In genomic region chr19:55383789-55384575, GRCh38 we compare ENCODE assay signal across 9 cellular contexts. TPM values are rescaled to one million over a fixed set of nuclear protein-coding genes. Genes with fewer than 3 reads are reported as not detected.
DNase-seq lines count a peak whose midpoint lies in the region; ATAC-seq, FAIRE-seq and TF ChIP-seq lines count a peak whose summit lies in the region.
"Had no signal": no experiment of that assay in that cellular context is flagged by ENCODE, and none has a peak within 500 bp of the region (broad histone marks: within the 10 kb centered on the region; RNA-seq: fewer than 3 reads in every experiment).

A gene with protein sequence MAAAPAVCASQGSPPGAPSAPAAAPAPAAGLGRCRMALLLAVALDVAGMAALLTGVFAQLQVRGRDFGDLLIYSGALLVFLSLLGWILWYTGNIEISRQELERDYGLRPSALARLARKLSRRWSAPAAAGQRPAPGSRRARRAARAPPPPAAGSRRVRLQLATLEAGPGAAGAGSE (minus strand): TSS chr19:55384292. CDS start chr19:55384259, 33 bp downstream.

- H3K36me3 ChIP-seq in WERI-Rb-1 (peaks cover 29% of the 10 kb centered on the region), kidney (ENCODE audit: control insufficient read depth in 1 of 2, insufficient read depth in 2 of 2, low read length in 2 of 2) (peaks cover 3 to 21% of the 10 kb centered on the region in 2 donors)

- H3K4me3 ChIP-seq in WERI-Rb-1 (ENCODE audit: low read depth, low read length), result peak within 1 kb of the TSS; percentile 85
- peak within 1 kb of the TSS; percentile 60 for H3K4me3 ChIP-seq in choroid plexus epithelial cell (ENCODE audit: low read depth, low read length)
- H3K4me3 ChIP-seq in kidney (ENCODE audit: low read length in 2 of 2), result peak within 1 kb of the TSS; percentile 71 to 99

- peak; percentile 90 for DNase-seq in DMS 273 (lab: John Stamatoyannopoulos, UW; ENCODE audit: unreplicated experiment)
- DNase-seq in DMS 273 treated with DMSO at 0.1 percent for 48 hours (lab: John Stamatoyannopoulos, UW), result no peak
- peak; percentile 77 for DNase-seq in NAMALWA (ENCODE audit: low spot score)
- DNase-seq in WERI-Rb-1, result peak; percentile 61
- peak; percentile 80 for DNase-seq in choroid plexus epithelial cell (ENCODE audit: low read depth)
- peak; percentile 89 for DNase-seq in kidney
- peak; percentile 67 for DNase-seq in stimulated activated CD4-positive, alpha-beta T cell treated with anti-CD3 and anti-CD28 coated beads, Interleukin-1b, Interleukin-23, amount 100 ng/mL, for 48 hours

- intact Hi-C loops in kidney (cut with DNase I), result no loop called here

- FAIRE-seq in kidney (lab: Jason Lieb, UNC), result no peak
- FAIRE-seq: A204.1 had no signal

- TF ChIP-seq CTCF in WERI-Rb-1 (IDR thresholded peaks at IDR 0.05; ENCODE audit: low read depth, low read length), result no peak
- TF ChIP-seq CTCF in choroid plexus epithelial cell (conservative IDR thresholded peaks at IDR 0.05; ENCODE audit: low read depth, low read length), result no peak
- TF ChIP-seq CTCF in kidney (IDR thresholded peaks at IDR 0.05; ENCODE audit: borderline replicate concordance, extremely low read depth, insufficient read depth), result peak; percentile 29

- H3K9me3 ChIP-seq in WERI-Rb-1 (ENCODE audit: severe bottlenecking), result no peaks in the 10 kb centered on the region
- no peaks in the 10 kb centered on the region for H3K9me3 ChIP-seq in kidney (ENCODE audit: control insufficient read depth in 1 of 2, low read length in 2 of 2)

- H3K27ac ChIP-seq in WERI-Rb-1, result peak within 1 kb of the TSS; percentile 79
- H3K27ac ChIP-seq in kidney (ENCODE audit: low read depth in 2 of 2, low read length in 2 of 2), result peak within 1 kb of the TSS; percentile 95 to 96

- peaks cover 25 to 38% of the 10 kb centered on the region in 2 donors for H3K4me1 ChIP-seq in kidney (ENCODE audit: control insufficient read depth in 1 of 2, insufficient read depth in 1 of 2, low read depth in 1 of 2, low read length in 2 of 2)

- ATAC-seq in HG03025 (IDR thresholded peaks at IDR 0.05; ENCODE audit: low FRiP score, unreplicated experiment), result no peak

- H3K27me3 ChIP-seq in WERI-Rb-1 (ENCODE audit: insufficient read depth, low read depth, severe bottlenecking), result no peaks in the 10 kb centered on the region

- peak within 1 kb of the TSS; percentile 35 to 95 for H3K9ac ChIP-seq in kidney (ENCODE audit: low read length in 2 of 2)

RNA-seq across cellular contexts. Expression of the gene that starts here (rescaled TPM):
- 24.3 TPM for total RNA-seq in kidney
- 8.1 TPM for polyA plus RNA-seq in kidney (ENCODE audit: insufficient read depth, low read depth, low replicate concordance)
